In the genomic region with DNA sequence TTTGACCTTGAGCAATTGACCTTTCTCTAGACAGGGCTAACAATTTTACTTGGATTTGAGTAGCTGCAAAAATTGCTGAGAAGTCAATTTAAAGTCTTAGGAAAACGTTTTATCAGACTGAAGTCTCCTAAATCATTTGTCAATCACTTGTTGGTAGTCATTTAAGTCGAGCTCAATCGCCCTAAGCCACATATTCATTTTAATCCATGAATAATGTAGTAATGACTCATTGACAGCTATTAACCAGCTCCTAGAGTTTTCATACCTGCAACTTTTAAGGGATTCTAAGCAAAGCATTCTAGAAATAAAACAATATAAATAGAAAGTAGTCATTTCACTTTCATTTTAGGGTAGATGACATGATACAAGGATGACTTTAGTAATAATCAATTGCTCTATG, we compare ENCODE assay signal across 26 cellular contexts.
A peak's percentile ranks its signal among the peaks of the same experiment; 100 is the strongest.
DNase-seq lines count a peak whose midpoint lies in the region; ATAC-seq, FAIRE-seq and TF ChIP-seq lines count a peak whose summit lies in the region.
"Had no signal": no experiment of that assay in that cellular context is flagged by ENCODE, and none has a peak within 500 bp of the region (broad histone marks: within the 10 kb centered on the region; RNA-seq: fewer than 3 reads in every experiment).

No MANE protein-coding gene starts in this region.

- H4K5ac ChIP-seq in IMR-90 (ENCODE audit: low read depth, low read length): no peak overlapping the region

- dilution Hi-C loops in IMR-90 (cut with HindIII; ENCODE audit: low sequenced_read_pairs, unreplicated experiment): no loop called here
- dilution Hi-C loops in keratinocyte (cut with MboI; ENCODE audit: extremely low pct_ligation_motif_present, low sequenced_read_pairs): no loop called here

- peak overlapping the region; percentile 3; the same call in 1 of the 2 replicates for H3K4me2 ChIP-seq in SK-N-SH
- H3K4me2 ChIP-seq in IMR-90 (ENCODE audit: low read depth, low read length): no peak overlapping the region
- H3K4me2 ChIP-seq in keratinocyte (ENCODE audit: control insufficient read depth, extremely low read depth, insufficient read depth, low read depth, low read length): peak overlapping the region; percentile 63
- H3K4me2 ChIP-seq: KMS-11 had no signal

- H3K27ac Mint-ChIP-seq in activated CD8-positive, alpha-beta T cell treated with anti-CD3 and anti-CD28 coated beads, Interleukin-2, amount 10 ng/mL, durations not matched to agents 7 days and 5 days: no peak overlapping the region

- H3K4me1 ChIP-seq in SK-N-SH (ENCODE audit: control insufficient read depth in 1 of 2, insufficient read depth in 2 of 2, low read depth in 1 of 2, low read length in 1 of 2) (peaks cover 3 to 6% of the 10 kb centered on the region in 2 experiments; a peak in 3 of 4 replicates), IMR-90 (ENCODE audit: control insufficient read depth, insufficient read depth, low read length) (peaks cover 10% of the 10 kb centered on the region), RWPE2 (ENCODE audit: insufficient read depth, poor library complexity, severe bottlenecking) (peaks cover 48% of the 10 kb centered on the region), keratinocyte (ENCODE audit: control insufficient read depth, extremely low read depth, insufficient read depth, low read length) (peaks cover 19% of the 10 kb centered on the region)
- H3K4me1 ChIP-seq: HAP-1 had no signal

- H3K9me3 ChIP-seq in SK-N-SH (0 out of 2 replicates have a peak, but pooled peaks cover 1% of the 10 kb centered on the region), IMR-90 (ENCODE audit: control insufficient read depth, insufficient read depth, low read length) (no peaks in the 10 kb centered on the region), RWPE2 (ENCODE audit: severe bottlenecking) (peaks cover 1% of the 10 kb centered on the region), keratinocyte (ENCODE audit: control insufficient read depth, low read depth, low read length) (no peaks in the 10 kb centered on the region)
- H3K9me3 ChIP-seq: HAP-1 had no signal

- no peak for TF ChIP-seq RAD21 in SK-N-SH (IDR thresholded peaks at IDR 0.05; ENCODE audit: low read length)
- no peak for TF ChIP-seq RAD21 in IMR-90 (IDR thresholded peaks at IDR 0.05; ENCODE audit: low read length)

- no peaks in the 10 kb centered on the region for H3K27me3 Mint-ChIP-seq in activated CD8-positive, alpha-beta T cell treated with anti-CD3 and anti-CD28 coated beads, Interleukin-2, amount 10 ng/mL, durations not matched to agents 7 days and 5 days (ENCODE audit: low read depth)

- TF ChIP-seq POLR2A in IMR-90 (IDR thresholded peaks at IDR 0.05; ENCODE audit: low read depth, low read length): no peak

- no peak overlapping the region for H2BK120ac ChIP-seq in IMR-90 (ENCODE audit: low read depth, low read length)

- in situ Hi-C loops in IMR-90 (cut with MboI; ENCODE audit: low sequenced_read_pairs): no loop called here

- H3K79me1 ChIP-seq in IMR-90 (ENCODE audit: low read depth in 1 of 2, low read length in 2 of 2): 0 out of 4 replicates have a peak, but pooled peaks cover 0 to 3% of the 10 kb centered on the region in 2 experiments

- H3K4me3 Mint-ChIP-seq in activated CD8-positive, alpha-beta T cell treated with anti-CD3 and anti-CD28 coated beads, Interleukin-2, amount 10 ng/mL, durations not matched to agents 7 days and 5 days: no peak overlapping the region

- H4K20me1 ChIP-seq in SK-N-SH (ENCODE audit: insufficient read depth) (no peaks in the 10 kb centered on the region), IMR-90 (ENCODE audit: insufficient read depth, low read length) (no peaks in the 10 kb centered on the region), keratinocyte (ENCODE audit: control insufficient read depth, extremely low read depth, insufficient read depth, low read length) (no peaks in the 10 kb centered on the region)

- no TSS peak for BruUV-seq in IMR-90 (replicated peaks; lab: Mats Ljungman, UMichigan)

- H3K4me3 ChIP-seq in SK-N-SH (ENCODE audit: low read depth in 2 of 2, low read length in 1 of 2) (no peak overlapping the region), IMR-90 (ENCODE audit: insufficient read depth, low read depth, low read length) (no peak overlapping the region), RWPE2 (ENCODE audit: severe bottlenecking) (peak overlapping the region; percentile 21), keratinocyte (ENCODE audit: control insufficient read depth in 2 of 3, extremely low read depth in 1 of 3, insufficient read depth in 2 of 3, low read depth in 1 of 3, low read length in 3 of 3) (no peak overlapping the region)
- H3K4me3 ChIP-seq: HAP-1, SK-N-MC had no signal

- H3K56ac ChIP-seq in IMR-90 (ENCODE audit: extremely low read depth, insufficient read depth, low read length): no peak overlapping the region

- H4K8ac ChIP-seq in IMR-90 (ENCODE audit: low read depth in 2 of 2, low read length in 2 of 2): no peak overlapping the region

- no peaks in the 10 kb centered on the region for H3K9me3 Mint-ChIP-seq in activated CD8-positive, alpha-beta T cell treated with anti-CD3 and anti-CD28 coated beads, Interleukin-2, amount 10 ng/mL, durations not matched to agents 7 days and 5 days (ENCODE audit: insufficient read depth)

- H2AFZ ChIP-seq in SK-N-SH (ENCODE audit: low read depth): no peak overlapping the region
- no peak overlapping the region for H2AFZ ChIP-seq in IMR-90 (replicated peaks; ENCODE audit: low read length, poor library complexity)
- H2AFZ ChIP-seq in keratinocyte (ENCODE audit: control insufficient read depth, low read length): no peak overlapping the region

- no peak for TF ChIP-seq CTCF in SK-N-SH (IDR thresholded peaks at IDR 0.05)
- TF ChIP-seq CTCF in IMR-90 (conservative IDR thresholded peaks at IDR 0.05; ENCODE audit: low read depth, low read length): no peak
- no peak for TF ChIP-seq CTCF in RWPE2 (IDR thresholded peaks at IDR 0.05; ENCODE audit: poor library complexity, severe bottlenecking)
- TF ChIP-seq CTCF in keratinocyte (optimal IDR thresholded peaks at IDR 0.05 in 1 of 3, IDR thresholded peaks at IDR 0.05 in 1 of 3, conservative IDR thresholded peaks at IDR 0.05 in 1 of 3; ENCODE audit: extremely low read depth in 1 of 3, insufficient read depth in 2 of 3, low read length in 3 of 3): no peak

- H3K4ac ChIP-seq in IMR-90 (ENCODE audit: low read depth, low read length): no peak overlapping the region

- H3K4me1 Mint-ChIP-seq in activated CD8-positive, alpha-beta T cell treated with anti-CD3 and anti-CD28 coated beads, Interleukin-2, amount 10 ng/mL, durations not matched to agents 7 days and 5 days (ENCODE audit: low read depth): no peaks in the 10 kb centered on the region

- 0 out of 2 replicates have a peak overlapping the region, but pooled peaks have one; percentile 37 for H2BK20ac ChIP-seq in IMR-90 (ENCODE audit: low read depth, low read length)

- H2AK9ac ChIP-seq in IMR-90 (replicated peaks; ENCODE audit: low read depth, low read length, poor library complexity): no peak overlapping the region

- no peak overlapping the region for H3K9ac ChIP-seq in SK-N-SH
- H3K9ac ChIP-seq in IMR-90 (ENCODE audit: low read depth, low read length): no peak overlapping the region
- H3K9ac ChIP-seq in keratinocyte (ENCODE audit: control insufficient read depth, extremely low read depth, insufficient read depth, low read length): no peak overlapping the region
- H3K9ac ChIP-seq: KMS-11 had no signal

- 71% methylated on average over 3 of the region's 3 CpGs for WGBS in SK-N-SH (ENCODE audit: low lambda C conversion rate)
- WGBS in IMR-90 (ENCODE audit: extremely low coverage in 2 of 2, insufficient read length in 1 of 2), 2 experiments: no CpG with 5 or more reads among the region's 3 CpGs

- H3K23ac ChIP-seq in IMR-90 (ENCODE audit: low read depth, low read length): no peak overlapping the region

- no peak for TF ChIP-seq EP300 in SK-N-SH (IDR thresholded peaks at IDR 0.05; ENCODE audit: borderline replicate concordance in 1 of 2, low read depth in 1 of 2, low read length in 1 of 2)

- H3K9me1 ChIP-seq in IMR-90 (ENCODE audit: insufficient read depth, low read length) (0 out of 2 replicates have a peak, but pooled peaks cover 3% of the 10 kb centered on the region), keratinocyte (ENCODE audit: control insufficient read depth, extremely low read depth, insufficient read depth, low read length) (no peaks in the 10 kb centered on the region)

- DNase-seq in SK-N-SH: no peak
- DNase-seq in IMR-90: no peak
- no peak for DNase-seq in RWPE2 (ENCODE audit: low spot score)
- no peak for DNase-seq in keratinocyte (ENCODE audit: low read depth, low spot score)
- DNase-seq in activated CD8-positive, alpha-beta T cell treated with anti-CD3 and anti-CD28 coated beads, Interleukin-2, amount 10 ng/mL, durations not matched to agents 7 days and 5 days: no peak
- no peak for DNase-seq in NCI-H1417 treated with DMSO at 0.1 percent for 48 hours (lab: John Stamatoyannopoulos, UW)
- DNase-seq: DMS153; DND-41; GOT3; MV-4-11; NCI-H1105; NCI-H146; NCI-H1930; NCI-H2107; NCI-H446; NCI-H524 treated with DMSO at 0.1 percent for 48 hours; NCI-H774; NK-92 treated with Interleukin-12 subunit alpha and Interleukin-12 subunit beta, amount 100 ng/mL, for 24 hours; RPMI8226; SHP77 treated with DMSO at 0.1 percent for 48 hours had no signal

- peak overlapping the region in 1 of 2 experiments; percentile 93; a peak in 1 of 4 replicates for H3K27ac ChIP-seq in SK-N-SH (ENCODE audit: low read depth in 2 of 2, low read length in 1 of 2)
- no peak overlapping the region for H3K27ac ChIP-seq in IMR-90 (ENCODE audit: insufficient read depth, low read length)
- peak overlapping the region; percentile 92 for H3K27ac ChIP-seq in RWPE2 (ENCODE audit: poor library complexity, severe bottlenecking)
- H3K27ac ChIP-seq in keratinocyte (ENCODE audit: control insufficient read depth, insufficient read depth, low read length): no peak overlapping the region
- H3K27ac ChIP-seq: 22Rv1, KMS-11, SK-N-MC had no signal

- intact Hi-C loops in IMR-90 (cut with micrococcal nuclease): loop anchor here (5.0 kb wide), 1 partner anchor 173 kb away; the partner anchor contains the start of gene EGFR

- H3K27me3 ChIP-seq in SK-N-SH (ENCODE audit: insufficient read depth) (no peaks in the 10 kb centered on the region), IMR-90 (ENCODE audit: control insufficient read depth, insufficient read depth, low read length) (no peaks in the 10 kb centered on the region), RWPE2 (ENCODE audit: insufficient read depth, poor library complexity, severe bottlenecking) (no peaks in the 10 kb centered on the region), keratinocyte (ENCODE audit: control insufficient read depth, extremely low read depth, insufficient read depth, low read length) (no peaks in the 10 kb centered on the region)

- ATAC-seq in SK-N-SH treated with all-trans-retinoic acid at 6 μM for 48 hours (no peak), IMR-90 (ENCODE audit: low read depth) (no peak), RWPE2 (ENCODE audit: low read depth) (peak; percentile 49; the same call in 2 of the 3 replicates), GM21360 (IDR thresholded peaks at IDR 0.05; ENCODE audit: unreplicated experiment) (no peak)
- no peak for ATAC-seq in activated CD8-positive, alpha-beta T cell treated with anti-CD3 and anti-CD28 coated beads, Interleukin-2, amount 10 ng/mL, durations not matched to agents 7 days and 5 days

- no peak overlapping the region for H4K91ac ChIP-seq in IMR-90 (ENCODE audit: insufficient read depth, low read depth, low read length)

- H3K36me3 ChIP-seq in SK-N-SH (replicated peaks in 1 of 2; ENCODE audit: control insufficient read depth in 1 of 2, insufficient read depth in 2 of 2, low read length in 1 of 2) (no peaks in the 10 kb centered on the region), IMR-90 (ENCODE audit: control insufficient read depth, insufficient read depth, low read length) (no peaks in the 10 kb centered on the region), RWPE2 (ENCODE audit: low read depth) (no peaks in the 10 kb centered on the region; the same call in 1 of the 2 replicates), keratinocyte (ENCODE audit: control insufficient read depth in 2 of 2, extremely low read depth in 1 of 2, insufficient read depth in 2 of 2, low read length in 2 of 2) (no peaks in the 10 kb centered on the region)
- H3K36me3 ChIP-seq: HAP-1 had no signal

- H3K9me2 ChIP-seq in SK-N-SH: no peaks in the 10 kb centered on the region

- no peak overlapping the region for H2AK5ac ChIP-seq in IMR-90 (ENCODE audit: low read depth, low read length)

- H3K14ac ChIP-seq in IMR-90 (replicated peaks; ENCODE audit: low read depth, low read length): no peak overlapping the region

- no peak overlapping the region for H2BK5ac ChIP-seq in IMR-90 (ENCODE audit: low read depth, low read length, poor library complexity, severe bottlenecking)

- CTCF ChIA-PET in SK-N-SH (lab: Yijun Ruan, JAX): interaction anchor here (0.8 to 8.3 kb wide), 6 partner anchors 15 to 411 kb away, joined by 3 to 83 read pairs (median 6); no protein-coding TSS in a partner anchor
- CTCF ChIA-PET in IMR-90 (lab: Yijun Ruan, JAX): no interaction called here
- CTCF ChIA-PET in activated CD8-positive, alpha-beta T cell treated with anti-CD3 and anti-CD28 coated beads, Interleukin-2, amount 10 ng/mL, durations not matched to agents 7 days and 5 days (lab: Charles Lee): no interaction called here

- FAIRE-seq in keratinocyte (lab: Jason Lieb, UNC): peak; percentile 46

- H3K79me2 ChIP-seq in SK-N-SH (ENCODE audit: insufficient read depth): no peaks in the 10 kb centered on the region
- no peaks in the 10 kb centered on the region for H3K79me2 ChIP-seq in keratinocyte (ENCODE audit: control insufficient read depth, insufficient read depth, low read length)

- H3K18ac ChIP-seq in IMR-90 (ENCODE audit: low read depth, low read length): no peak overlapping the region

- no peaks in the 10 kb centered on the region for H3K36me3 Mint-ChIP-seq in activated CD8-positive, alpha-beta T cell treated with anti-CD3 and anti-CD28 coated beads, Interleukin-2, amount 10 ng/mL, durations not matched to agents 7 days and 5 days (ENCODE audit: low read depth)

- H3F3A ChIP-seq in SK-N-SH (replicated peaks; ENCODE audit: insufficient read depth): peaks cover 20% of the 10 kb centered on the region

- POLR2A ChIA-PET in SK-N-SH (lab: Yijun Ruan, JAX) (no interaction called here), IMR-90 (lab: Charles Lee; ENCODE audit: unreplicated experiment) (no interaction called here)
- POLR2A ChIA-PET in activated CD8-positive, alpha-beta T cell treated with anti-CD3 and anti-CD28 coated beads, Interleukin-2, amount 10 ng/mL, durations not matched to agents 7 days and 5 days (lab: Charles Lee): no interaction called here

- H2BK15ac ChIP-seq in IMR-90 (ENCODE audit: low read depth, low read length): 0 out of 3 replicates have a peak overlapping the region, but pooled peaks have one; percentile 39
